In the genomic region with DNA sequence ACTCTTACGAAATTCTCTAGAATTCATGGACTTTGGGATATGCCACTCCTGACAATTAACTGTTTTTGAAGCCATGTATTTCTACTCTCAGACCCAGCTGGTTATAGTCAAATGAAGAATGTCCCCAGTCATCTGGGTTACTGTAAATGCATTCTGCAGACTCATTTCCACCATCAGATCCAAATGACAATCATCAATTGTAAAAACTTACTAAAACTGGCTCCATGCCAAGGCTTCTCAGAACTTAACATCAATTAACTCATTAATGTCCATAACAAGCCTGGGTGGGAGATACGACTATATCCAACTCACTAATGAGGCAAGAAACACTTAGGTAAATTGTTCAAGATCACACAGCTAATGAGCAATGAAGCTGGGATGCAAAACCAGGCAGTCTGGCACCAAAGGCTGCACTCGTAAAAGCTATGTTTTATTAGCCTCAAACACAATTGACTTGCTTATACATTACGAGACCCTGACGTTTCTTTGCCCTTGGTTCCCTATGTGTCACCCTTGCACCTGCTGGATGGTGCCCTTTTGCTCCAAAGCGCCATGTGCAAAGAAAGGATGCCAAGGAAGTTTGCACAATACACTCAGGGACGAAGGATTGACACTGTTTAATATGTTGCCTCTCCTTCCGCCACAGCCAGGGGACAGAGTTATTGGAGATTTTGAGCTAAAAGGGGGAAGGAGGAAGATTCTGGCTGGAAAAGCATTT, we compare ENCODE assay signal across 14 cellular contexts.
A peak's percentile ranks its signal among the peaks of the same experiment; 100 is the strongest.
DNase-seq lines count a peak whose midpoint lies in the region; ATAC-seq, FAIRE-seq and TF ChIP-seq lines count a peak whose summit lies in the region.
"Had no signal": no experiment of that assay in that cellular context is flagged by ENCODE, and none has a peak within 500 bp of the region (broad histone marks: within the 10 kb centered on the region; RNA-seq: fewer than 3 reads in every experiment).

No MANE protein-coding gene starts in this region.

- FAIRE-seq in A549 (lab: Jason Lieb, UNC): no peak
- FAIRE-seq: astrocyte, HTR-8/SVneo had no signal

- intact Hi-C loops in adrenal gland (cut with DNase I): loop anchor here (5.0 to 10.0 kb wide), 2 partner anchors 711 to 714 kb away; no protein-coding TSS in a partner anchor

- no peak overlapping the region for H3K9ac ChIP-seq in liver (ENCODE audit: low read depth in 1 of 2, low read length in 2 of 2)

- DNase-seq in A549 (ENCODE audit: low read depth in 1 of 2, low spot score in 1 of 2) (no peak), DMS153 treated with DMSO at 0.1 percent for 48 hours (lab: John Stamatoyannopoulos, UW; ENCODE audit: unreplicated experiment) (peak; percentile 64), adrenal gland (peak in 6 of 7 donors; percentile 51 to 82 (median 58))
- DNase-seq: SIG-M5 had no signal

- no peaks in the 10 kb centered on the region for H3K27me3 ChIP-seq in adrenal gland
- H3K27me3 ChIP-seq in liver (ENCODE audit: control insufficient read depth in 4 of 4, insufficient read depth in 4 of 4, low read length in 3 of 4): no peaks in the 10 kb centered on the region
- H3K27me3 ChIP-seq: hepatocyte, uterus had no signal

- no peak for TF ChIP-seq EP300 in A549 (IDR thresholded peaks at IDR 0.05)

- H3K4me2 ChIP-seq in A549: no peak overlapping the region
- H3K4me2 ChIP-seq: hepatocyte had no signal

- CTCF ChIA-PET in A549 (lab: Yijun Ruan, JAX): interaction anchor here (0.5 to 8.2 kb wide), 38 partner anchors 9 to 776 kb away, joined by 3 to 108 read pairs (median 4); no protein-coding TSS in a partner anchor

- no peaks in the 10 kb centered on the region for H3K9me3 ChIP-seq in A549
- no peaks in the 10 kb centered on the region for H3K9me3 ChIP-seq in adrenal gland (replicated peaks in 1 of 3)
- no peaks in the 10 kb centered on the region for H3K9me3 ChIP-seq in liver (ENCODE audit: control insufficient read depth in 4 of 4, low read length in 3 of 4)
- H3K9me3 ChIP-seq: prostate gland, uterus had no signal

- H3K36me3 ChIP-seq in adrenal gland (replicated peaks in 1 of 2): no peaks in the 10 kb centered on the region
- H3K36me3 ChIP-seq in liver (ENCODE audit: control insufficient read depth in 4 of 4, insufficient read depth in 3 of 4, low read depth in 1 of 4, low read length in 3 of 4): peaks cover 0 to 6% (median 1%) of the 10 kb centered on the region in 4 donors
- H3K36me3 ChIP-seq: prostate gland, uterus had no signal

- no peak overlapping the region for H3K27ac ChIP-seq in A549
- peak overlapping the region in 1 of 5 donors; percentile 57 for H3K27ac ChIP-seq in adrenal gland
- no peak overlapping the region for H3K27ac ChIP-seq in liver (ENCODE audit: low read depth in 1 of 2, low read length in 2 of 2)
- H3K27ac ChIP-seq: hepatocyte, prostate gland, skin epidermis, uterus had no signal

- WGBS in A549 (ENCODE audit: missing lambda C conversion rate): 61% methylated on average over 8 of the region's 8 CpGs
- WGBS in adrenal gland, 4 donors: 35 to 46% (median 39%) methylated on average over 8 of the region's 8 CpGs
- 50% methylated on average over 8 of the region's 8 CpGs for WGBS in liver

- no peak overlapping the region for H3K4me3 ChIP-seq in A549
- no peak overlapping the region for H3K4me3 ChIP-seq in adrenal gland
- no peak overlapping the region for H3K4me3 ChIP-seq in liver (ENCODE audit: low read depth in 1 of 3, low read length in 3 of 3)
- H3K4me3 ChIP-seq: hepatocyte, prostate gland, skin epidermis, uterus had no signal

- no peak for TF ChIP-seq POLR2A in A549 (IDR thresholded peaks at IDR 0.05; ENCODE audit: low read length)
- no peak for TF ChIP-seq POLR2A in adrenal gland (IDR thresholded peaks at IDR 0.05)

- TF ChIP-seq RAD21 in A549 (conservative IDR thresholded peaks at IDR 0.05 in 1 of 2, IDR thresholded peaks at IDR 0.05 in 1 of 2) (no peak), liver (IDR thresholded peaks at IDR 0.05) (no peak)

- TF ChIP-seq CTCF in A549 (IDR thresholded peaks at IDR 0.05) (no peak), adrenal gland (IDR thresholded peaks at IDR 0.05) (no peak), liver (IDR thresholded peaks at IDR 0.05; ENCODE audit: low read depth, low read length, missing input control) (no peak)

- POLR2A ChIA-PET in A549 (lab: Yijun Ruan, JAX): no interaction called here

- ATAC-seq in A549 (peak; percentile 4 to 26; a peak in 3 of 6 replicates), HG03469 (IDR thresholded peaks at IDR 0.05; ENCODE audit: unreplicated experiment) (no peak), GM19463 (IDR thresholded peaks at IDR 0.05; ENCODE audit: unreplicated experiment) (no peak), HG03196 (IDR thresholded peaks at IDR 0.05; ENCODE audit: unreplicated experiment) (no peak)

- H3K4me1 ChIP-seq in A549 (peaks cover 5% of the 10 kb centered on the region; the same call in 1 of the 3 replicates), adrenal gland (replicated peaks in 1 of 2) (peaks cover 5 to 25% of the 10 kb centered on the region in 2 donors), liver (ENCODE audit: control insufficient read depth in 4 of 4, insufficient read depth in 4 of 4, low read length in 3 of 4) (peaks cover 2 to 16% (median 12%) of the 10 kb centered on the region in 4 donors)
- H3K4me1 ChIP-seq: prostate gland, uterus had no signal

TF ChIP-seq in A549, 52 proteins besides CTCF, POLR2A, EP300 and RAD21 (continues in another document):
- TF ChIP-seq CEBPB (IDR thresholded peaks at IDR 0.05): no peak
- TF ChIP-seq HDAC2 (IDR thresholded peaks at IDR 0.05): no peak
- TF ChIP-seq, protein P1, sequence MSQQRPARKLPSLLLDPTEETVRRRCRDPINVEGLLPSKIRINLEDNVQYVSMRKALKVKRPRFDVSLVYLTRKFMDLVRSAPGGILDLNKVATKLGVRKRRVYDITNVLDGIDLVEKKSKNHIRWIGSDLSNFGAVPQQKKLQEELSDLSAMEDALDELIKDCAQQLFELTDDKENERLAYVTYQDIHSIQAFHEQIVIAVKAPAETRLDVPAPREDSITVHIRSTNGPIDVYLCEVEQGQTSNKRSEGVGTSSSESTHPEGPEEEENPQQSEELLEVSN (IDR thresholded peaks at IDR 0.05; ENCODE audit: borderline replicate concordance, low read depth): no peak
- no peak for TF ChIP-seq EHMT2 (IDR thresholded peaks at IDR 0.05; ENCODE audit: low read depth)
- TF ChIP-seq, protein P2, sequence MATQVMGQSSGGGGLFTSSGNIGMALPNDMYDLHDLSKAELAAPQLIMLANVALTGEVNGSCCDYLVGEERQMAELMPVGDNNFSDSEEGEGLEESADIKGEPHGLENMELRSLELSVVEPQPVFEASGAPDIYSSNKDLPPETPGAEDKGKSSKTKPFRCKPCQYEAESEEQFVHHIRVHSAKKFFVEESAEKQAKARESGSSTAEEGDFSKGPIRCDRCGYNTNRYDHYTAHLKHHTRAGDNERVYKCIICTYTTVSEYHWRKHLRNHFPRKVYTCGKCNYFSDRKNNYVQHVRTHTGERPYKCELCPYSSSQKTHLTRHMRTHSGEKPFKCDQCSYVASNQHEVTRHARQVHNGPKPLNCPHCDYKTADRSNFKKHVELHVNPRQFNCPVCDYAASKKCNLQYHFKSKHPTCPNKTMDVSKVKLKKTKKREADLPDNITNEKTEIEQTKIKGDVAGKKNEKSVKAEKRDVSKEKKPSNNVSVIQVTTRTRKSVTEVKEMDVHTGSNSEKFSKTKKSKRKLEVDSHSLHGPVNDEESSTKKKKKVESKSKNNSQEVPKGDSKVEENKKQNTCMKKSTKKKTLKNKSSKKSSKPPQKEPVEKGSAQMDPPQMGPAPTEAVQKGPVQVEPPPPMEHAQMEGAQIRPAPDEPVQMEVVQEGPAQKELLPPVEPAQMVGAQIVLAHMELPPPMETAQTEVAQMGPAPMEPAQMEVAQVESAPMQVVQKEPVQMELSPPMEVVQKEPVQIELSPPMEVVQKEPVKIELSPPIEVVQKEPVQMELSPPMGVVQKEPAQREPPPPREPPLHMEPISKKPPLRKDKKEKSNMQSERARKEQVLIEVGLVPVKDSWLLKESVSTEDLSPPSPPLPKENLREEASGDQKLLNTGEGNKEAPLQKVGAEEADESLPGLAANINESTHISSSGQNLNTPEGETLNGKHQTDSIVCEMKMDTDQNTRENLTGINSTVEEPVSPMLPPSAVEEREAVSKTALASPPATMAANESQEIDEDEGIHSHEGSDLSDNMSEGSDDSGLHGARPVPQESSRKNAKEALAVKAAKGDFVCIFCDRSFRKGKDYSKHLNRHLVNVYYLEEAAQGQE (IDR thresholded peaks at IDR 0.05): no peak

TF ChIP-seq in liver, 16 proteins besides CTCF, POLR2A, EP300 and RAD21 (continues in another document):
- TF ChIP-seq, protein P3, sequence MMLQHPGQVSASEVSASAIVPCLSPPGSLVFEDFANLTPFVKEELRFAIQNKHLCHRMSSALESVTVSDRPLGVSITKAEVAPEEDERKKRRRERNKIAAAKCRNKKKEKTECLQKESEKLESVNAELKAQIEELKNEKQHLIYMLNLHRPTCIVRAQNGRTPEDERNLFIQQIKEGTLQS (IDR thresholded peaks at IDR 0.05): peak; percentile 8
- TF ChIP-seq NR2F2 (IDR thresholded peaks at IDR 0.05) (no peak), HNF4G (IDR thresholded peaks at IDR 0.05) (peak; percentile 7), GABPA (IDR thresholded peaks at IDR 0.05 in 1 of 2, conservative IDR thresholded peaks at IDR 0.05 in 1 of 2) (no peak), FOXA2 (IDR thresholded peaks at IDR 0.05) (no peak)
- TF ChIP-seq, protein P2 (IDR thresholded peaks at IDR 0.05): no peak

Comparison
In these comparisons a context has a peak if more than half of its experiments do, and no peak if none do; other contexts are left out.
1. ATAC-seq: peak in A549 (2 of 2); none in HG03469 (single experiment), GM19463 (single experiment) and HG03196 (single experiment).
2. DNase-seq: peak in DMS153 treated with DMSO at 0.1 percent for 48 hours (single experiment) and adrenal gland (6 of 7); none in A549 (0 of 2).